ENCODE assay signal across 13 cellular contexts in the genomic region with DNA sequence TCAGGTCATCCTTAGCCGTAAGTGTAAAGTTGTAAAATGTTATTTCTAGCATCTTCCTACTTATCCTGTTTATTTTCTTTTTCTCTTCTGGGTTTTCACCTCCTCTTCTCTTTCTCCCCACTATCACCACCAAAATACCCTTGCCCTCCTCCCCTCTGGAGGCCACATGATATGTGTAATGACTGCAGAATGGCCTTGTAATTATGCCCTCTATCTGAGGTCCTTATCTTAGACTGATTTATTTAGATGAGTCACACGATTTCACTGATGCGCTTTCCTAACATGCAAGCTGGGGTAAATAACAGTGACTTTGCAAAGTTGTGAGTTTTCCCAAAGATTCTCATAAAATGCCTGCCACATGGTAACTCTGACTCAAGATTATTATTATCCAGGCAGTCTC.
DNase-seq lines count a peak whose midpoint lies in the region; ATAC-seq and TF ChIP-seq lines count a peak whose summit lies in the region.
"Had no signal": no experiment of that assay in that cellular context is flagged by ENCODE, and none has a peak within 500 bp of the region (broad histone marks: within the 10 kb centered on the region; RNA-seq: fewer than 3 reads in every experiment).

No MANE protein-coding gene starts in this region.

- no peaks in the 10 kb centered on the region for H3K79me2 ChIP-seq in smooth muscle cell (ENCODE audit: low read depth)
- H3K79me2 ChIP-seq in OCI-LY7 (ENCODE audit: insufficient read depth, low read depth, low read length) = no peaks in the 10 kb centered on the region

- peak; percentile 24 for DNase-seq in GM03348 (ENCODE audit: low spot score)
- peak; percentile 68 for DNase-seq in RPMI7951 (ENCODE audit: low read depth)
- peak; percentile 82 for DNase-seq in fibroblast of pulmonary artery (ENCODE audit: low read depth)
- no peak for DNase-seq in smooth muscle cell (lab: John Stamatoyannopoulos, UW; ENCODE audit: unreplicated experiment)
- DNase-seq in OCI-LY7 (ENCODE audit: low spot score) = no peak
- DNase-seq in RPMI8226 = no peak
- DNase-seq: activated CD4-positive, alpha-beta T cell treated with anti-CD3 and anti-CD28 coated beads, Interleukin-2, amount 10 ng/mL, durations not matched to agents 24 days and 14 days; islet precursor cell; naive B cell; NCI-H2171 treated with DMSO at 0.1 percent for 48 hours; sigmoid colon; T-helper 17 cell had no signal

- intact Hi-C loops in OCI-LY7 (cut with micrococcal nuclease; ENCODE audit: unreplicated experiment) = no loop called here

- TF ChIP-seq CTCF in fibroblast of pulmonary artery (IDR thresholded peaks at IDR 0.05; ENCODE audit: low read length, missing control alignments) (no peak), smooth muscle cell (IDR thresholded peaks at IDR 0.05; ENCODE audit: borderline replicate concordance, insufficient read depth, poor library complexity, severe bottlenecking) (no peak), OCI-LY7 (conservative IDR thresholded peaks at IDR 0.05; ENCODE audit: low read length) (no peak)

- H3K9me2 ChIP-seq in OCI-LY7 (ENCODE audit: insufficient read depth, low read length) = no peaks in the 10 kb centered on the region

- H3K4me2 ChIP-seq in smooth muscle cell (peak overlapping the region; percentile 62), OCI-LY7 (ENCODE audit: low read length) (no peak overlapping the region)

- H2AFZ ChIP-seq in smooth muscle cell (ENCODE audit: low read depth) (peak overlapping the region; percentile 26), OCI-LY7 (ENCODE audit: low read length) (no peak overlapping the region)

- ATAC-seq in GM21825 (IDR thresholded peaks at IDR 0.05; ENCODE audit: unreplicated experiment) = no peak
- ATAC-seq: T-helper 17 cell had no signal

- no peaks in the 10 kb centered on the region for H3K27me3 ChIP-seq in smooth muscle cell (ENCODE audit: low read depth)
- H3K27me3 ChIP-seq: sigmoid colon had no signal

- H3K36me3 ChIP-seq in smooth muscle cell (ENCODE audit: low read depth) (no peaks in the 10 kb centered on the region), OCI-LY7 (ENCODE audit: insufficient read depth, low read length) (no peaks in the 10 kb centered on the region)
- H3K36me3 ChIP-seq: sigmoid colon had no signal

- CTCF ChIA-PET in OCI-LY7 (lab: Charles Lee; ENCODE audit: unreplicated experiment) = no interaction called here

- no peak overlapping the region for H3K4me3 ChIP-seq in fibroblast of pulmonary artery (replicated peaks; ENCODE audit: low read depth, low read length)
- no peak overlapping the region for H3K4me3 ChIP-seq in smooth muscle cell
- no peak overlapping the region for H3K4me3 ChIP-seq in OCI-LY7 (ENCODE audit: low read depth, low read length, poor library complexity, severe bottlenecking)
- H3K4me3 ChIP-seq: sigmoid colon had no signal

- WGBS in smooth muscle cell (ENCODE audit: low lambda C conversion rate) = 14% methylated on average over 3 of the region's 3 CpGs

- H3K27ac ChIP-seq in smooth muscle cell (ENCODE audit: low read depth) (peak overlapping the region; percentile 73), OCI-LY7 (ENCODE audit: low read depth, low read length, poor library complexity, severe bottlenecking) (no peak overlapping the region)
- H3K27ac ChIP-seq: sigmoid colon had no signal

- H3F3A ChIP-seq in smooth muscle cell (ENCODE audit: low read depth) = no peaks in the 10 kb centered on the region

- no peaks in the 10 kb centered on the region for H4K20me1 ChIP-seq in smooth muscle cell (ENCODE audit: low read depth)
- H4K20me1 ChIP-seq in OCI-LY7 (ENCODE audit: insufficient read depth, low read length) = no peaks in the 10 kb centered on the region

- POLR2A ChIA-PET in OCI-LY7 (lab: Charles Lee) = no interaction called here

- H3K9ac ChIP-seq in smooth muscle cell (ENCODE audit: low read depth) = no peak overlapping the region

- H3K9me3 ChIP-seq in smooth muscle cell (replicated peaks; ENCODE audit: low read depth) = no peaks in the 10 kb centered on the region
- H3K9me3 ChIP-seq in OCI-LY7 (ENCODE audit: low read length) = no peaks in the 10 kb centered on the region
- H3K9me3 ChIP-seq: sigmoid colon had no signal

- peaks cover 7% of the 10 kb centered on the region for H3K4me1 ChIP-seq in smooth muscle cell (ENCODE audit: low read depth)
- H3K4me1 ChIP-seq in OCI-LY7 (ENCODE audit: insufficient read depth, low read length, poor library complexity, severe bottlenecking) = no peaks in the 10 kb centered on the region

- BruUV-seq in OCI-LY7 (replicated peaks; lab: Mats Ljungman, UMichigan) = no TSS peak

Comparison
In these comparisons a context has a peak if more than half of its experiments do, and no peak if none do; other contexts are left out.
1. DNase-seq: peak in GM03348 (single experiment), RPMI7951 (single experiment) and fibroblast of pulmonary artery (single experiment); none in smooth muscle cell (single experiment), OCI-LY7 (single experiment) and RPMI8226 (single experiment).